ENCODE assay signal across 27 cellular contexts in the genomic region with DNA sequence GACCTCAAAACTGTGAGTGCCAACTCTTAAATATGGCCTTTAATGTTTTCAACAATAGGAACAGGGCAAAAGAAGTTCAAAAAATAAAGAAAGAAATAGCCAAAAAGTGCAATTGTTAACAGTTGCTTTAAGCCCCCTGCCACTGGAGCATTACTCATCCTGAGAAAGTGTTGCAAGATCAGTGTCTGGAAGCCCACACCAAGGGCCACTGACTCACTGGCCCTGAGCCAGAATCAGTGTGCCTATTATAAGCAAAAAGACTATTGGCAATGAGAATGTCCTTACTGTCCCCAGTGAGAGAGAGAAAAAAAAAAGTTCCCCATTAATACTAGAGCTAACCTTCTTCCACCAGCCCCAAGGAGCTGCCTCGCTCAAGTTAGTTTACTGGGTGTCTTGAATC.
DNase-seq lines count a peak whose midpoint lies in the region; ATAC-seq and TF ChIP-seq lines count a peak whose summit lies in the region.
"Had no signal": no experiment of that assay in that cellular context is flagged by ENCODE, and none has a peak within 500 bp of the region (broad histone marks: within the 10 kb centered on the region; RNA-seq: fewer than 3 reads in every experiment).

No MANE protein-coding gene starts in this region.

- H3K18ac ChIP-seq in mesenchymal stem cell (ENCODE audit: low read depth in 1 of 2, low read length in 2 of 2): no peak overlapping the region

- H2AK5ac ChIP-seq in mesenchymal stem cell (ENCODE audit: low read length, severe bottlenecking): peak overlapping the region; percentile 23

- H3K27ac ChIP-seq in GM23248: no peak overlapping the region
- no peak overlapping the region for H3K27ac ChIP-seq in brain microvascular endothelial cell
- peak overlapping the region; percentile 5 for H3K27ac ChIP-seq in mesenchymal stem cell (ENCODE audit: low read length, poor library complexity, severe bottlenecking)
- no peak overlapping the region for H3K27ac ChIP-seq in aorta (ENCODE audit: low read depth in 1 of 2, low read length in 2 of 2)
- H3K27ac ChIP-seq: C4-2B, dorsolateral prefrontal cortex, heart right ventricle, right atrium auricular region, testis, vagina, WERI-Rb-1 had no signal

- no peak overlapping the region for H4K91ac ChIP-seq in mesenchymal stem cell (ENCODE audit: low read length)

- H3K79me1 ChIP-seq in mesenchymal stem cell (replicated peaks; ENCODE audit: low read length, poor library complexity, severe bottlenecking): no peaks in the 10 kb centered on the region

- no peaks in the 10 kb centered on the region for H4K20me1 ChIP-seq in GM23248 (ENCODE audit: insufficient read depth)

- no peaks in the 10 kb centered on the region for H3K9me3 ChIP-seq in GM23248 (ENCODE audit: low read depth)
- H3K9me3 ChIP-seq in mesenchymal stem cell (ENCODE audit: control insufficient read depth, low read length): peaks cover 4% of the 10 kb centered on the region
- no peaks in the 10 kb centered on the region for H3K9me3 ChIP-seq in HAP-1
- peaks cover 7% of the 10 kb centered on the region for H3K9me3 ChIP-seq in aorta (ENCODE audit: control insufficient read depth, low read length)
- H3K9me3 ChIP-seq: right atrium auricular region, testis, vagina had no signal

- 79 to 92% methylated on average over 1 of the region's 1 CpG for WGBS in GM23248 (ENCODE audit: low coverage in 1 of 2, low lambda C conversion rate in 2 of 2, missing lambda C conversion rate in 2 of 2), 2 experiments
- WGBS in mesenchymal stem cell: 54% methylated on average over 1 of the region's 1 CpG
- WGBS in aorta, 2 donors: 76 to 90% methylated on average over 1 of the region's 1 CpG

- H3K4me1 ChIP-seq in GM23248 (ENCODE audit: insufficient read depth) (no peaks in the 10 kb centered on the region), mesenchymal stem cell (ENCODE audit: control insufficient read depth, insufficient read depth, low read depth, low read length) (no peaks in the 10 kb centered on the region), HAP-1 (no peaks in the 10 kb centered on the region), aorta (ENCODE audit: control insufficient read depth in 1 of 2, insufficient read depth in 2 of 2, low read length in 2 of 2) (no peaks in the 10 kb centered on the region)
- H3K4me1 ChIP-seq: heart right ventricle, right atrium auricular region, testis, vagina had no signal

- H4K8ac ChIP-seq in mesenchymal stem cell (ENCODE audit: low read length): no peak overlapping the region

- TF ChIP-seq CTCF in NB4 (IDR thresholded peaks at IDR 0.05; ENCODE audit: low read depth, low read length): no peak
- TF ChIP-seq CTCF in brain microvascular endothelial cell (IDR thresholded peaks at IDR 0.05; ENCODE audit: low read depth, low read length, missing control alignments): no peak

- H3K14ac ChIP-seq in mesenchymal stem cell (ENCODE audit: low read length in 2 of 2): no peak overlapping the region

- H3K36me3 ChIP-seq in GM23248 (ENCODE audit: low read depth) (no peaks in the 10 kb centered on the region), brain microvascular endothelial cell (replicated peaks) (no peaks in the 10 kb centered on the region), mesenchymal stem cell (ENCODE audit: control insufficient read depth in 1 of 2, insufficient read depth in 2 of 2, low read depth in 1 of 2, low read length in 2 of 2) (no peaks in the 10 kb centered on the region), HAP-1 (replicated peaks) (no peaks in the 10 kb centered on the region), aorta (ENCODE audit: control insufficient read depth in 1 of 2, insufficient read depth in 2 of 2, low read length in 1 of 2) (no peaks in the 10 kb centered on the region)
- H3K36me3 ChIP-seq: heart right ventricle, right atrium auricular region, vagina, WERI-Rb-1 had no signal

- H2BK12ac ChIP-seq in mesenchymal stem cell (ENCODE audit: low read length in 2 of 2): no peak overlapping the region

- H3K4me3 ChIP-seq in GM23248 (no peak overlapping the region), NB4 (ENCODE audit: low read depth, low read length) (no peak overlapping the region), brain microvascular endothelial cell (ENCODE audit: low read depth, low read length) (no peak overlapping the region), mesenchymal stem cell (ENCODE audit: insufficient read depth in 1 of 2, low read depth in 1 of 2, low read length in 2 of 2) (no peak overlapping the region), HAP-1 (no peak overlapping the region), aorta (ENCODE audit: low read length in 2 of 2) (no peak overlapping the region)
- H3K4me3 ChIP-seq: dorsolateral prefrontal cortex, heart right ventricle, right atrium auricular region, testis, vagina had no signal

- H3K79me2 ChIP-seq in GM23248 (ENCODE audit: insufficient read depth): no peaks in the 10 kb centered on the region

- H2BK15ac ChIP-seq in mesenchymal stem cell (ENCODE audit: low read depth, poor library complexity, severe bottlenecking): no peak overlapping the region

- H2AFZ ChIP-seq in GM23248 (no peak overlapping the region), mesenchymal stem cell (ENCODE audit: low read depth, low read length) (peak overlapping the region; percentile 29)

- in situ Hi-C loops in GM23248 (cut with MboI): no loop called here
- in situ Hi-C loops in brain microvascular endothelial cell (cut with HindIII; ENCODE audit: low pct_ligation_motif_present, low sequenced_read_pairs): no loop called here
- in situ Hi-C loops in HAP-1 (cut with MboI; ENCODE audit: low sequenced_read_pairs): no loop called here

- TF ChIP-seq POLR2A in NB4 (IDR thresholded peaks at IDR 0.05; ENCODE audit: extremely low read depth, insufficient read length): no peak

- no peak overlapping the region for H2BK5ac ChIP-seq in mesenchymal stem cell (ENCODE audit: low read depth, low read length, poor library complexity, severe bottlenecking)

- H3F3A ChIP-seq in GM23248 (ENCODE audit: insufficient read depth): no peaks in the 10 kb centered on the region

- no peak overlapping the region for H3K23ac ChIP-seq in mesenchymal stem cell (ENCODE audit: low read length in 2 of 2)

- H3K4me2 ChIP-seq in GM23248 (ENCODE audit: unreplicated experiment) (no peak overlapping the region), mesenchymal stem cell (ENCODE audit: low read length, poor library complexity, severe bottlenecking) (no peak overlapping the region)

- intact Hi-C loops in aorta (cut with DNase I): no loop called here

- H3K9ac ChIP-seq in GM23248 (no peak overlapping the region), mesenchymal stem cell (ENCODE audit: low read length) (no peak overlapping the region)

- H3K9me2 ChIP-seq in GM23248 (ENCODE audit: insufficient read depth): no peaks in the 10 kb centered on the region

- ATAC-seq in aorta (ENCODE audit: low FRiP score): no peak
- ATAC-seq: heart right ventricle, natural killer cell had no signal

- DNase-seq in GM23248 (peak; percentile 7), NB4 (ENCODE audit: low read depth) (peak; percentile 36), brain microvascular endothelial cell (peak; percentile 67), mesenchymal stem cell (peak; percentile 74), midbrain (lab: John Stamatoyannopoulos, UW) (no peak), HAP-1 (ENCODE audit: low spot score in 2 of 2) (no peak), NCI-H524 (lab: John Stamatoyannopoulos, UW) (no peak), aorta (no peak)
- DNase-seq: activated CD4-positive, alpha-beta T cell treated with anti-CD3 and anti-CD28 coated beads, Interleukin-2, amount 10 ng/mL, durations not matched to agents 24 days and 14 days; activated naive CD4-positive, alpha-beta T cell treated with anti-CD3 and anti-CD28 coated beads, Interleukin-2, amount 50 U/mL, for 16 hours; amygdala; DND-41; dorsolateral prefrontal cortex; H7; heart right ventricle; natural killer cell; NCI-H1105; NCI-H2081 treated with DMSO at 0.1 percent for 48 hours; NCI-H446; stimulated activated CD4-positive, alpha-beta T cell treated with anti-CD3 and anti-CD28 coated beads, Interleukin-4, amount 100 ng/mL, for 4 hours; stimulated activated naive CD4-positive, alpha-beta T cell; T-helper 2 cell; testis; WERI-Rb-1 had no signal

- peaks cover 6% of the 10 kb centered on the region; the same call in 1 of the 2 replicates for H3K27me3 ChIP-seq in GM23248 (replicated peaks; ENCODE audit: insufficient read depth)
- no peaks in the 10 kb centered on the region for H3K27me3 ChIP-seq in brain microvascular endothelial cell (replicated peaks)
- H3K27me3 ChIP-seq in mesenchymal stem cell (ENCODE audit: control insufficient read depth in 1 of 2, insufficient read depth in 1 of 2, low read length in 2 of 2): no peaks in the 10 kb centered on the region
- H3K27me3 ChIP-seq in HAP-1 (ENCODE audit: low read depth): no peaks in the 10 kb centered on the region
- H3K27me3 ChIP-seq in aorta (ENCODE audit: control insufficient read depth in 1 of 2, insufficient read depth in 2 of 2, low read length in 1 of 2): peaks cover 0 to 1% of the 10 kb centered on the region in 2 donors
- H3K27me3 ChIP-seq: heart right ventricle, right atrium auricular region, testis, vagina had no signal

- no peak overlapping the region for H3K4ac ChIP-seq in mesenchymal stem cell (ENCODE audit: low read depth in 1 of 2, low read length in 2 of 2)

- no peak overlapping the region for H2BK120ac ChIP-seq in mesenchymal stem cell (ENCODE audit: low read depth, low read length)

Comparison
In these comparisons a context has a peak if more than half of its experiments do, and no peak if none do; other contexts are left out.
1. DNase-seq: peak in GM23248 (single experiment), NB4 (single experiment), brain microvascular endothelial cell (single experiment) and mesenchymal stem cell (single experiment); none in midbrain (single experiment), HAP-1 (0 of 2), NCI-H524 (0 of 2) and aorta (0 of 2).